ENCODE assay signal across 3 cellular contexts in genomic region chr6:10486944-10487588, GRCh38.
A peak's percentile ranks its signal among the peaks of the same experiment; 100 is the strongest.
TF ChIP-seq lines count a peak whose summit lies in the region.

No MANE protein-coding gene starts in this region.

TF ChIP-seq in WTC11, 78 proteins besides CTCF, POLR2A, EP300 and RAD21:
- TF ChIP-seq NFYB (CRISPR knock-in tag; conservative IDR thresholded peaks at IDR 0.05; ENCODE audit: low read depth) = peak; percentile 69

TF ChIP-seq in H1, 55 proteins besides CTCF, POLR2A, EP300 and RAD21:
- 0 out of 2 replicates have a peak, but pooled peaks have one; percentile 54 for TF ChIP-seq SP1 (IDR thresholded peaks at IDR 0.05; ENCODE audit: low read depth, low read length)
TF ChIP-seq in H1: peak in this region for 1; not testable (repeated sequence) for 54.

TF ChIP-seq in HepG2, 621 proteins besides CTCF, POLR2A, EP300 and RAD21:
- peak; percentile 31; the same call in 1 of the 2 replicates for TF ChIP-seq NFYB (CRISPR knock-in tag; IDR thresholded peaks at IDR 0.05)
- peak; percentile 55 for TF ChIP-seq NFYC (CRISPR knock-in tag; IDR thresholded peaks at IDR 0.05)
